ENCODE assay signal across 8 cellular contexts in genomic region chr6:24205020-24205492, GRCh38.
DNase-seq lines count a peak whose midpoint lies in the region; ATAC-seq and TF ChIP-seq lines count a peak whose summit lies in the region.

No MANE protein-coding gene starts in this region.

- intact Hi-C loops in prostate gland (cut with DNase I) = no loop called here

- TF ChIP-seq CTCF in RWPE2 (IDR thresholded peaks at IDR 0.05; ENCODE audit: poor library complexity, severe bottlenecking) (peak; percentile 75), fibroblast of lung (conservative IDR thresholded peaks at IDR 0.05 in 1 of 2, IDR thresholded peaks at IDR 0.05 in 1 of 2; ENCODE audit: low read depth in 1 of 2, low read length in 2 of 2) (peak; percentile 49 to 58), prostate gland (IDR thresholded peaks at IDR 0.05) (peak; percentile 59 to 63 (median 62))

- H4K20me1 ChIP-seq in fibroblast of lung (ENCODE audit: control insufficient read depth, extremely low read depth, insufficient read depth, low read length) = no peaks in the 10 kb centered on the region

- DNase-seq in CD1c-positive myeloid dendritic cell (ENCODE audit: extremely low spot score) = peak; percentile 53
- peak; percentile 56 for DNase-seq in M059J (ENCODE audit: low read depth)
- no peak for DNase-seq in RWPE2 (ENCODE audit: low spot score)
- peak; percentile 24 to 55 for DNase-seq in fibroblast of lung (ENCODE audit: low read depth in 2 of 2)
- DNase-seq in prostate gland (ENCODE audit: low spot score) = no peak

- no peak for TF ChIP-seq POLR2A in prostate gland (IDR thresholded peaks at IDR 0.05)

- WGBS in prostate gland = 4% methylated on average over 4 of the region's 4 CpGs

- ATAC-seq in GM18519 (IDR thresholded peaks at IDR 0.05; ENCODE audit: low FRiP score, unreplicated experiment) (peak; percentile 67), RWPE2 (ENCODE audit: low read depth) (0 out of 3 replicates have a peak, but pooled peaks have one; percentile 36), HG03571 (IDR thresholded peaks at IDR 0.05; ENCODE audit: unreplicated experiment) (no peak), GM21381 (IDR thresholded peaks at IDR 0.05; ENCODE audit: unreplicated experiment) (no peak)

- H3K27me3 ChIP-seq in RWPE2 (ENCODE audit: insufficient read depth, poor library complexity, severe bottlenecking) (no peaks in the 10 kb centered on the region), fibroblast of lung (ENCODE audit: control insufficient read depth, insufficient read depth, low read length) (no peaks in the 10 kb centered on the region), prostate gland (replicated peaks; ENCODE audit: insufficient read depth) (no peaks in the 10 kb centered on the region)

- H2AFZ ChIP-seq in fibroblast of lung (ENCODE audit: low read length) = no peak overlapping the region

- H3K4me2 ChIP-seq in fibroblast of lung (ENCODE audit: extremely low read depth, insufficient read depth, low read length) = no peak overlapping the region

- H3K79me2 ChIP-seq in fibroblast of lung (ENCODE audit: control insufficient read depth, insufficient read depth, low read length) = no peaks in the 10 kb centered on the region

- H3K4me1 ChIP-seq in RWPE2 (ENCODE audit: insufficient read depth, poor library complexity, severe bottlenecking) (no peaks in the 10 kb centered on the region), fibroblast of lung (ENCODE audit: control insufficient read depth, extremely low read depth, insufficient read depth, low read length) (no peaks in the 10 kb centered on the region), prostate gland (replicated peaks) (no peaks in the 10 kb centered on the region)

- no peaks in the 10 kb centered on the region for H3K9me3 ChIP-seq in RWPE2 (ENCODE audit: severe bottlenecking)
- H3K9me3 ChIP-seq in fibroblast of lung (ENCODE audit: control insufficient read depth, insufficient read depth, low read depth, low read length) = no peaks in the 10 kb centered on the region
- no peaks in the 10 kb centered on the region for H3K9me3 ChIP-seq in prostate gland

- H3K4me3 ChIP-seq in RWPE2 (ENCODE audit: severe bottlenecking) (no peak overlapping the region), fibroblast of lung (replicated peaks in 1 of 4; ENCODE audit: control extremely low read depth in 1 of 4, insufficient read depth in 1 of 4, low read depth in 3 of 4, low read length in 4 of 4) (no peak overlapping the region), prostate gland (no peak overlapping the region)

- H3K9ac ChIP-seq in fibroblast of lung (ENCODE audit: insufficient read depth, low read length) = no peak overlapping the region

- H3K36me3 ChIP-seq in RWPE2 (ENCODE audit: low read depth) (no peaks in the 10 kb centered on the region), fibroblast of lung (ENCODE audit: control insufficient read depth, insufficient read depth, low read length) (no peaks in the 10 kb centered on the region), prostate gland (no peaks in the 10 kb centered on the region)

- H3K27ac ChIP-seq in RWPE2 (ENCODE audit: poor library complexity, severe bottlenecking) (no peak overlapping the region), fibroblast of lung (ENCODE audit: insufficient read depth, low read length) (no peak overlapping the region), prostate gland (no peak overlapping the region)

Comparison
In these comparisons a context has a peak if more than half of its experiments do, and no peak if none do; other contexts are left out.
1. DNase-seq: peak in CD1c-positive myeloid dendritic cell (single experiment), M059J (single experiment) and fibroblast of lung (2 of 2); none in RWPE2 (single experiment) and prostate gland (single experiment).
2. ATAC-seq: peak in GM18519 (single experiment) and RWPE2 (single experiment); none in HG03571 (single experiment) and GM21381 (single experiment).
3. Peak in every context shown above with its lines, with median percentiles within 50 percentile points of each other: CTCF ChIP-seq.